1 cellular context compared by ENCODE assay signal in the genomic region with DNA sequence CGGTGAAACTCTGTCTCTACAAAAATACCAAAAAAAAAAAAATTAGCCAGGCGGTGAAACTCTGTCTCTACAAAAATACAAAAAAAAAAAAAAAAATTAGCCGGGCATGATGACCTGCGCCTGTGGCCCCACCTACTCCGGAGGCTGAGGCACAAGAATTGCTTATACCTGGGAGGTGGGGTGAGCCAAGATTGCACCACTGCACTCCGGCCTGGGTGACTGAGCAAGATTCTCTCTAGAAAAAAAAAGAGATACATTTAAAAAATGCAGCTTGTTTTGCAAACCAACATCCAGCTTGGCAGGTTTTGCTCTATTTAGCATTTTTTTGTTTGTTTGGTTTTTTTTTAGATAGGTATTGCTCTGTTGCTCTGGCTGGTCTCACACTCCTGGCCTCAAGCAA.
TF ChIP-seq lines count a peak whose summit lies in the region.

No MANE protein-coding gene starts in this region.

TF ChIP-seq in Ishikawa, 13 proteins besides CTCF, POLR2A, EP300 and RAD21:
- TF ChIP-seq FOXM1 (IDR thresholded peaks at IDR 0.05; ENCODE audit: borderline replicate concordance, low read depth) (peak; percentile 74), NFIC (IDR thresholded peaks at IDR 0.05) (peak; percentile 34; the same call in 1 of the 2 replicates), ZBTB7A (IDR thresholded peaks at IDR 0.05; ENCODE audit: low read depth) (0 out of 2 replicates have a peak, but pooled peaks have one; percentile 29), TAF1 (IDR thresholded peaks at IDR 0.05; ENCODE audit: low read depth) (no peak), TEAD4 (IDR thresholded peaks at IDR 0.05) (0 out of 2 replicates have a peak, but pooled peaks have one; percentile 22), YY1 (IDR thresholded peaks at IDR 0.05; ENCODE audit: low read depth) (no peak), CEBPB (IDR thresholded peaks at IDR 0.05) (peak; percentile 80), EGR1 (IDR thresholded peaks at IDR 0.05) (no peak), TCF12 (IDR thresholded peaks at IDR 0.05; ENCODE audit: low read depth) (0 out of 2 replicates have a peak, but pooled peaks have one; percentile 25)
- TF ChIP-seq, protein P1, sequence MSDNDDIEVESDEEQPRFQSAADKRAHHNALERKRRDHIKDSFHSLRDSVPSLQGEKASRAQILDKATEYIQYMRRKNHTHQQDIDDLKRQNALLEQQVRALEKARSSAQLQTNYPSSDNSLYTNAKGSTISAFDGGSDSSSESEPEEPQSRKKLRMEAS (IDR thresholded peaks at IDR 0.05) = no peak
TF ChIP-seq in Ishikawa: peak in this region for 6.
